20 cellular contexts compared by ENCODE assay signal in the genomic region with DNA sequence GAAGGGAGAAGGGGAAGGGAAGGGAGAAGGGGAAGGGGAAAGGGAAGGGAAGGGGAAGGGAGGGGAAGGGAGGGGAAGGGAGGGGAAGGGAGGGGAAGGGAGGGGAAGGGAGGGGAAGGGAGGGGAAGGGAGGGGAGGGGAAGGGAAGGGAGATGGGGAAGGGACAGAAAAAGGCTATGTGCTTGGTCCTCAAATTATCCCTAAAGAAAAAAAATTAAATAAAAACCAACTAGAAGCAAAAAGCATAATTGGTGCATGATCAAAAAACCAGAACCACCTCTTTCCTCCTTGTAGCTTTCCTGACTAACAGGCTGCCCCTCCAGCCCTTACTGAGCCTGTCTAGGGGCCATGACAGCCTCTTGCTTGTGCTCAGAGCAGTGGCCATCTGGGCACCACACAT.
DNase-seq lines count a peak whose midpoint lies in the region; ATAC-seq, FAIRE-seq and TF ChIP-seq lines count a peak whose summit lies in the region.
"Had no signal": no experiment of that assay in that cellular context is flagged by ENCODE, and none has a peak within 500 bp of the region (broad histone marks: within the 10 kb centered on the region; RNA-seq: fewer than 3 reads in every experiment).

No MANE protein-coding gene starts in this region.

- H3K9me3 ChIP-seq in HepG2 (ENCODE audit: low read length) (no peaks in the 10 kb centered on the region), right lobe of liver (no peaks in the 10 kb centered on the region), neural progenitor cell (ENCODE audit: low read depth) (no peaks in the 10 kb centered on the region)
- H3K9me3 ChIP-seq: BLaER1 treated with 17β-estradiol and CSF1 and Interleukin-3, amounts not matched to agents 10 nM and 100 nM had no signal

- no peak for ATAC-seq in HepG2
- ATAC-seq in right lobe of liver, result no peak
- no peak for ATAC-seq in GM18505 (IDR thresholded peaks at IDR 0.05; ENCODE audit: unreplicated experiment)
- ATAC-seq: HCT116 had no signal

- H3K27me3 Mint-ChIP-seq in neural progenitor cell (ENCODE audit: insufficient read depth, low read depth) (no peaks in the 10 kb centered on the region), progenitor cell of endocrine pancreas (no peaks in the 10 kb centered on the region)
- H3K27me3 Mint-ChIP-seq: B cell had no signal

- in situ Hi-C loops in HepG2 (cut with HindIII; ENCODE audit: extremely low pct_ligation_motif_present, low pct_unique_long_range_greater_than_20kb), result no loop called here

- DNase-seq in HepG2 (ENCODE audit: low spot score) (no peak), right lobe of liver (no peak), RPMI8226 (peak; percentile 20), neural progenitor cell (ENCODE audit: low spot score) (no peak), progenitor cell of endocrine pancreas (ENCODE audit: low spot score, unreplicated experiment) (no peak)
- DNase-seq: CD8-positive, alpha-beta memory T cell; COR-L47; DMS 273 treated with DMSO at 0.1 percent for 48 hours; DMS53; DND-41; EL; GOT3; H7; HFFc6 had no signal

- H3K9me3 Mint-ChIP-seq in neural progenitor cell, result no peaks in the 10 kb centered on the region
- H3K9me3 Mint-ChIP-seq in progenitor cell of endocrine pancreas (ENCODE audit: low read depth), result no peaks in the 10 kb centered on the region

- no peaks in the 10 kb centered on the region for H3F3A ChIP-seq in neural progenitor cell (ENCODE audit: low read depth)

- FAIRE-seq in HepG2 (lab: Jason Lieb, UNC), result no peak
- FAIRE-seq: GM12892, HTR-8/SVneo had no signal

- no peaks in the 10 kb centered on the region for H3K79me2 ChIP-seq in HepG2 (ENCODE audit: insufficient read depth, low read length)
- H3K79me2 ChIP-seq in neural progenitor cell (ENCODE audit: low read depth), result no peaks in the 10 kb centered on the region

- H3K36me3 ChIP-seq in HepG2 (replicated peaks in 1 of 2; ENCODE audit: control insufficient read depth in 1 of 2, insufficient read depth in 2 of 2, low read length in 2 of 2) (no peaks in the 10 kb centered on the region), right lobe of liver (no peaks in the 10 kb centered on the region), neural progenitor cell (no peaks in the 10 kb centered on the region)
- H3K36me3 ChIP-seq: BLaER1 treated with 17β-estradiol and CSF1 and Interleukin-3, amounts not matched to agents 10 nM and 100 nM had no signal

- H3K36me3 Mint-ChIP-seq in neural progenitor cell (no peaks in the 10 kb centered on the region), progenitor cell of endocrine pancreas (ENCODE audit: insufficient read depth) (no peaks in the 10 kb centered on the region)
- H3K36me3 Mint-ChIP-seq: CD8-positive, alpha-beta memory T cell had no signal

- H3K4me3 Mint-ChIP-seq in neural progenitor cell (no peak overlapping the region), progenitor cell of endocrine pancreas (ENCODE audit: low read depth) (no peak overlapping the region)
- H3K4me3 Mint-ChIP-seq: B cell; CD8-positive, alpha-beta memory T cell; HFFc6 had no signal

- H2AFZ ChIP-seq in HepG2 (ENCODE audit: low read length) (no peak overlapping the region), neural progenitor cell (replicated peaks) (peak overlapping the region; percentile 17)

- no TSS peak for BruUV-seq in HepG2 (replicated peaks; lab: Mats Ljungman, UMichigan)

- no peak for TF ChIP-seq POLR2A in HepG2 (IDR thresholded peaks at IDR 0.05; ENCODE audit: insufficient read depth in 1 of 2, low read depth in 2 of 2, low read length in 2 of 2)
- no peak for TF ChIP-seq POLR2A in right lobe of liver (IDR thresholded peaks at IDR 0.05)
- no peak for TF ChIP-seq POLR2A in GM18505 (IDR thresholded peaks at IDR 0.05; ENCODE audit: borderline replicate concordance, extremely low read depth, insufficient read depth, insufficient read length)

- CTCF ChIA-PET in HepG2 (lab: Yijun Ruan, JAX; ENCODE audit: low intra/inter-chr PET ratio, low total read pairs), result no interaction called here

- no peak overlapping the region for H3K27ac Mint-ChIP-seq in neural progenitor cell
- no peak overlapping the region for H3K27ac Mint-ChIP-seq in progenitor cell of endocrine pancreas
- H3K27ac Mint-ChIP-seq: B cell; CD8-positive, alpha-beta memory T cell; HFFc6 had no signal

- TF ChIP-seq EP300 in HepG2 (IDR thresholded peaks at IDR 0.05; ENCODE audit: low read depth in 2 of 2, low read length in 2 of 2), result no peak
- no peak for TF ChIP-seq EP300 in HepG2 (CRISPR knock-in tag; IDR thresholded peaks at IDR 0.05; ENCODE audit: borderline replicate concordance)

- H3K9ac ChIP-seq in HepG2 (ENCODE audit: insufficient read depth, low read depth, low read length) (no peak overlapping the region), neural progenitor cell (no peak overlapping the region)
- H3K9ac ChIP-seq: BLaER1 treated with 17β-estradiol and CSF1 and Interleukin-3, amounts not matched to agents 10 nM and 100 nM had no signal

- TF ChIP-seq RAD21 in HepG2 (CRISPR knock-in tag; IDR thresholded peaks at IDR 0.05), result no peak

- H3K27ac ChIP-seq in HepG2 (ENCODE audit: extremely low read length, insufficient read depth, low read length), result no peak overlapping the region
- H3K27ac ChIP-seq in right lobe of liver, result no peak overlapping the region
- H3K27ac ChIP-seq in neural progenitor cell, result no peak overlapping the region
- H3K27ac ChIP-seq: BLaER1 treated with 17β-estradiol and CSF1 and Interleukin-3, amounts not matched to agents 10 nM and 100 nM had no signal

- H3K4me1 ChIP-seq in HepG2 (ENCODE audit: insufficient read depth, low read length), result no peaks in the 10 kb centered on the region
- no peaks in the 10 kb centered on the region for H3K4me1 ChIP-seq in right lobe of liver
- no peaks in the 10 kb centered on the region for H3K4me1 ChIP-seq in neural progenitor cell

- H4K20me1 ChIP-seq in HepG2 (ENCODE audit: insufficient read depth, low read length), result no peaks in the 10 kb centered on the region
- H4K20me1 ChIP-seq in neural progenitor cell (ENCODE audit: low read depth), result no peaks in the 10 kb centered on the region
- H4K20me1 ChIP-seq: BLaER1 treated with 17β-estradiol and CSF1 and Interleukin-3, amounts not matched to agents 10 nM and 100 nM had no signal

- H3K4me1 Mint-ChIP-seq in neural progenitor cell (no peaks in the 10 kb centered on the region), progenitor cell of endocrine pancreas (ENCODE audit: low read depth) (peaks cover 10% of the 10 kb centered on the region)
- H3K4me1 Mint-ChIP-seq: B cell; CD8-positive, alpha-beta memory T cell had no signal

- H3K27me3 ChIP-seq in HepG2 (ENCODE audit: control insufficient read depth in 1 of 2, insufficient read depth in 2 of 2, low read length in 2 of 2) (peaks cover 0 to 5% of the 10 kb centered on the region in 2 experiments; a peak in 1 of 5 replicates), right lobe of liver (no peaks in the 10 kb centered on the region), neural progenitor cell (no peaks in the 10 kb centered on the region)
- H3K27me3 ChIP-seq: BLaER1 treated with 17β-estradiol and CSF1 and Interleukin-3, amounts not matched to agents 10 nM and 100 nM had no signal

- intact Hi-C loops in HepG2 (cut with micrococcal nuclease; ENCODE audit: unreplicated experiment), result no loop called here
- intact Hi-C loops in right lobe of liver (cut with DNase I), result no loop called here

- TF ChIP-seq CTCF in HepG2 (CRISPR knock-in tag; IDR thresholded peaks at IDR 0.05), result no peak
- no peak for TF ChIP-seq CTCF in right lobe of liver (IDR thresholded peaks at IDR 0.05)
- no peak for TF ChIP-seq CTCF in neural progenitor cell (IDR thresholded peaks at IDR 0.05)
- no peak for TF ChIP-seq CTCF in progenitor cell of endocrine pancreas (IDR thresholded peaks at IDR 0.05; ENCODE audit: unreplicated experiment)

- H3K4me3 ChIP-seq in HepG2 (replicated peaks in 1 of 3; ENCODE audit: insufficient read depth in 1 of 3, low read depth in 2 of 3, low read length in 3 of 3) (no peak overlapping the region), right lobe of liver (no peak overlapping the region), neural progenitor cell (no peak overlapping the region)
- H3K4me3 ChIP-seq: BLaER1 treated with 17β-estradiol and CSF1 and Interleukin-3, amounts not matched to agents 10 nM and 100 nM had no signal

- POLR2A ChIA-PET in HepG2 (lab: Yijun Ruan, JAX), result no interaction called here

- H3K4me2 ChIP-seq in HepG2 (ENCODE audit: low read depth, low read length), result no peak overlapping the region
- no peak overlapping the region for H3K4me2 ChIP-seq in neural progenitor cell

TF ChIP-seq in HepG2, 621 proteins besides CTCF, POLR2A, EP300 and RAD21 (continues in another document):
- no peak for TF ChIP-seq RNF2 (conservative IDR thresholded peaks at IDR 0.05; ENCODE audit: low read depth)
- peak; percentile 98 for TF ChIP-seq HNRNPK (IDR thresholded peaks at IDR 0.05; ENCODE audit: low read depth, low read length, poor library complexity, severe bottlenecking)
- TF ChIP-seq, protein P1, sequence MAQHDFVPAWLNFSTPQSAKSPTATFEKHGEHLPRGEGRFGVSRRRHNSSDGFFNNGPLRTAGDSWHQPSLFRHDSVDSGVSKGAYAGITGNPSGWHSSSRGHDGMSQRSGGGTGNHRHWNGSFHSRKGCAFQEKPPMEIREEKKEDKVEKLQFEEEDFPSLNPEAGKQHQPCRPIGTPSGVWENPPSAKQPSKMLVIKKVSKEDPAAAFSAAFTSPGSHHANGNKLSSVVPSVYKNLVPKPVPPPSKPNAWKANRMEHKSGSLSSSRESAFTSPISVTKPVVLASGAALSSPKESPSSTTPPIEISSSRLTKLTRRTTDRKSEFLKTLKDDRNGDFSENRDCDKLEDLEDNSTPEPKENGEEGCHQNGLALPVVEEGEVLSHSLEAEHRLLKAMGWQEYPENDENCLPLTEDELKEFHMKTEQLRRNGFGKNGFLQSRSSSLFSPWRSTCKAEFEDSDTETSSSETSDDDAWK (CRISPR knock-in tag; IDR thresholded peaks at IDR 0.05), result no peak
- TF ChIP-seq MEIS2 (CRISPR knock-in tag; IDR thresholded peaks at IDR 0.05), result no peak
- no peak for TF ChIP-seq ZNF24 (IDR thresholded peaks at IDR 0.05)
- TF ChIP-seq, protein P2, sequence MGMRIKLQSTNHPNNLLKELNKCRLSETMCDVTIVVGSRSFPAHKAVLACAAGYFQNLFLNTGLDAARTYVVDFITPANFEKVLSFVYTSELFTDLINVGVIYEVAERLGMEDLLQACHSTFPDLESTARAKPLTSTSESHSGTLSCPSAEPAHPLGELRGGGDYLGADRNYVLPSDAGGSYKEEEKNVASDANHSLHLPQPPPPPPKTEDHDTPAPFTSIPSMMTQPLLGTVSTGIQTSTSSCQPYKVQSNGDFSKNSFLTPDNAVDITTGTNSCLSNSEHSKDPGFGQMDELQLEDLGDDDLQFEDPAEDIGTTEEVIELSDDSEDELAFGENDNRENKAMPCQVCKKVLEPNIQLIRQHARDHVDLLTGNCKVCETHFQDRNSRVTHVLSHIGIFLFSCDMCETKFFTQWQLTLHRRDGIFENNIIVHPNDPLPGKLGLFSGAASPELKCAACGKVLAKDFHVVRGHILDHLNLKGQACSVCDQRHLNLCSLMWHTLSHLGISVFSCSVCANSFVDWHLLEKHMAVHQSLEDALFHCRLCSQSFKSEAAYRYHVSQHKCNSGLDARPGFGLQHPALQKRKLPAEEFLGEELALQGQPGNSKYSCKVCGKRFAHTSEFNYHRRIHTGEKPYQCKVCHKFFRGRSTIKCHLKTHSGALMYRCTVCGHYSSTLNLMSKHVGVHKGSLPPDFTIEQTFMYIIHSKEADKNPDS (CRISPR knock-in tag; IDR thresholded peaks at IDR 0.05), result no peak
- TF ChIP-seq CC2D1A (CRISPR knock-in tag; IDR thresholded peaks at IDR 0.05), result no peak
